1 cellular context compared by ENCODE assay signal in genomic region chr1:209769171-209769904, GRCh38.
TF ChIP-seq lines count a peak whose summit lies in the region.

No MANE protein-coding gene starts in this region.

TF ChIP-seq in GM12878, 131 proteins besides CTCF, POLR2A, EP300 and RAD21 (continued from another document and continues in another):
- TF ChIP-seq CUX1 (IDR thresholded peaks at IDR 0.05; ENCODE audit: insufficient replicate concordance, low read depth, low read length) (peak; percentile 86), PKNOX1 (IDR thresholded peaks at IDR 0.05) (no peak), RELB (IDR thresholded peaks at IDR 0.05; ENCODE audit: low read depth) (peak; percentile 85), SREBF2 (IDR thresholded peaks at IDR 0.05; ENCODE audit: low read length) (no peak), DPF2 (IDR thresholded peaks at IDR 0.05) (peak; percentile 85), RAD51 (IDR thresholded peaks at IDR 0.05) (no peak; the same call in 1 of the 2 replicates), SIX5 (IDR thresholded peaks at IDR 0.05; ENCODE audit: low read depth, low read length, severe bottlenecking) (no peak), IKZF1 (conservative IDR thresholded peaks at IDR 0.05) (peak; percentile 93), TARDBP (IDR thresholded peaks at IDR 0.05; ENCODE audit: borderline replicate concordance) (no peak), EZH2 (IDR thresholded peaks at IDR 0.05; ENCODE audit: borderline replicate concordance, control insufficient read depth, low read depth, low read length) (no peak), SMAD5 (IDR thresholded peaks at IDR 0.05; ENCODE audit: low read depth) (no peak), RCOR1 (conservative IDR thresholded peaks at IDR 0.05; ENCODE audit: low read depth, low read length) (no peak; the same call in 1 of the 2 replicates), MEF2B (IDR thresholded peaks at IDR 0.05; ENCODE audit: partially characterized antibody, poor library complexity, severe bottlenecking) (peak; percentile 93), MXI1 (IDR thresholded peaks at IDR 0.05; ENCODE audit: low read depth, low read length) (peak; percentile 40; the same call in 1 of the 2 replicates), HDGF (IDR thresholded peaks at IDR 0.05) (no peak), LARP7 (IDR thresholded peaks at IDR 0.05) (0 out of 2 replicates have a peak, but pooled peaks have one; percentile 28), BHLHE40 (IDR thresholded peaks at IDR 0.05; ENCODE audit: borderline replicate concordance in 1 of 2, low read depth in 2 of 2, low read length in 1 of 2) (peak in 1 of 2 experiments; percentile 10; a peak in 1 of 4 replicates), SUPT20H (IDR thresholded peaks at IDR 0.05; ENCODE audit: borderline replicate concordance, control insufficient read depth, low read depth, low read length) (no peak), BMI1 (IDR thresholded peaks at IDR 0.05; ENCODE audit: borderline replicate concordance) (peak; percentile 29; the same call in 1 of the 2 replicates), SMAD1 (IDR thresholded peaks at IDR 0.05; ENCODE audit: low read depth, partially characterized antibody) (no peak), ZNF384 (IDR thresholded peaks at IDR 0.05; ENCODE audit: borderline replicate concordance, low read depth, low read length) (no peak), NBN (IDR thresholded peaks at IDR 0.05) (peak; percentile 70), ZSCAN29 (IDR thresholded peaks at IDR 0.05) (no peak), KDM1A (IDR thresholded peaks at IDR 0.05; ENCODE audit: borderline replicate concordance) (no peak), MYC (IDR thresholded peaks at IDR 0.05; ENCODE audit: insufficient read depth, insufficient read length, insufficient replicate concordance, low read length, severe bottlenecking) (no peak), RELA (IDR thresholded peaks at IDR 0.05; ENCODE audit: borderline replicate concordance, partially characterized antibody) (peak; percentile 60), SMC3 (IDR thresholded peaks at IDR 0.05; ENCODE audit: borderline replicate concordance, low read length) (no peak), WRNIP1 (IDR thresholded peaks at IDR 0.05; ENCODE audit: borderline replicate concordance, low read depth, low read length) (no peak), NFXL1 (IDR thresholded peaks at IDR 0.05; ENCODE audit: borderline replicate concordance) (no peak), TBL1XR1 (IDR thresholded peaks at IDR 0.05; ENCODE audit: low read depth, low read length) (no peak), ASH2L (IDR thresholded peaks at IDR 0.05; ENCODE audit: borderline replicate concordance, low read depth) (0 out of 2 replicates have a peak, but pooled peaks have one; percentile 56), GABPA (IDR thresholded peaks at IDR 0.05; ENCODE audit: low read depth) (peak; percentile 66), EED (IDR thresholded peaks at IDR 0.05; ENCODE audit: low read depth) (peak; percentile 94), FOXK2 (IDR thresholded peaks at IDR 0.05) (no peak), NR2F1 (conservative IDR thresholded peaks at IDR 0.05) (no peak), ATF7 (IDR thresholded peaks at IDR 0.05; ENCODE audit: low read depth) (peak; percentile 51), CREM (IDR thresholded peaks at IDR 0.05; ENCODE audit: low read depth) (no peak; the same call in 1 of the 2 replicates), SPI1 (IDR thresholded peaks at IDR 0.05; ENCODE audit: borderline replicate concordance, insufficient read depth, low read depth, low read length) (peak; percentile 47; the same call in 1 of the 2 replicates), TCF12 (IDR thresholded peaks at IDR 0.05; ENCODE audit: low read depth, low read length) (0 out of 2 replicates have a peak, but pooled peaks have one; percentile 4), PRDM15 (CRISPR knock-in tag; IDR thresholded peaks at IDR 0.05) (no peak), HDAC2 (IDR thresholded peaks at IDR 0.05) (no peak), FOXM1 (IDR thresholded peaks at IDR 0.05; ENCODE audit: low read depth, low read length) (peak; percentile 82), ZNF687 (IDR thresholded peaks at IDR 0.05) (peak; percentile 60; the same call in 1 of the 2 replicates), JUNB (IDR thresholded peaks at IDR 0.05) (peak; percentile 43; the same call in 1 of the 2 replicates), MLLT1 (IDR thresholded peaks at IDR 0.05) (no peak), USF2 (IDR thresholded peaks at IDR 0.05; ENCODE audit: borderline replicate concordance, low read depth, low read length) (no peak), CEBPB (IDR thresholded peaks at IDR 0.05; ENCODE audit: borderline replicate concordance in 1 of 2, low read depth in 2 of 2, low read length in 2 of 2) (no peak), STAT3 (IDR thresholded peaks at IDR 0.05; ENCODE audit: low read depth, low read length) (no peak), BCL11A (IDR thresholded peaks at IDR 0.05; ENCODE audit: low read depth, low read length) (0 out of 2 replicates have a peak, but pooled peaks have one; percentile 21)
